In genomic region chr4:158768577-158769174, GRCh38 we compare ENCODE assay signal across 8 cellular contexts. TPM values are rescaled to one million over a fixed set of nuclear protein-coding genes. Genes with fewer than 3 reads are reported as not detected.
DNase-seq lines count a peak whose midpoint lies in the region; ATAC-seq, FAIRE-seq and TF ChIP-seq lines count a peak whose summit lies in the region.

Gene FNIP2, plus strand, starts transcription at chr4:158769026. Its CDS starts 187 bp downstream, at chr4:158769213.

- no peak for FAIRE-seq in HepG2 (lab: Jason Lieb, UNC)

- peak within 1 kb of the TSS; percentile 99 for H3K4me3 Mint-ChIP-seq in activated CD4-positive, alpha-beta T cell treated with anti-CD3 and anti-CD28 coated beads, Interleukin-2, amount 10 ng/mL, durations not matched to agents 7 days and 5 days

- peaks cover 54% of the 10 kb centered on the region for H3K4me1 ChIP-seq in HepG2 (ENCODE audit: insufficient read depth, low read length)

- H3K9me3 Mint-ChIP-seq in activated CD4-positive, alpha-beta T cell treated with anti-CD3 and anti-CD28 coated beads, Interleukin-2, amount 10 ng/mL, durations not matched to agents 7 days and 5 days, result no peaks in the 10 kb centered on the region

- H3K27me3 ChIP-seq in AG04450 (ENCODE audit: control insufficient read depth, insufficient read depth, low read length) (no peaks in the 10 kb centered on the region), HepG2 (ENCODE audit: control insufficient read depth in 1 of 2, insufficient read depth in 2 of 2, low read length in 2 of 2) (no peaks in the 10 kb centered on the region; a peak in 1 of 5 replicates)

- peak within 1 kb of the TSS; percentile 87 for H3K9ac ChIP-seq in HepG2 (ENCODE audit: insufficient read depth, low read depth, low read length)

- H3K27ac ChIP-seq in AG04450 (ENCODE audit: low read depth, low read length) (peak within 1 kb of the TSS; percentile 68), HepG2 (ENCODE audit: extremely low read length, insufficient read depth, low read length) (peak within 1 kb of the TSS; percentile 92)

- intact Hi-C loops in HepG2 (cut with micrococcal nuclease; ENCODE audit: unreplicated experiment), result loop anchor here (1.0 to 5.0 kb wide), 4 partner anchors 38 to 98 kb away; partner anchors contain the start of gene C4orf46

- H3K9me3 ChIP-seq in AG04450 (ENCODE audit: control insufficient read depth, insufficient read depth, low read length) (no peaks in the 10 kb centered on the region), HepG2 (ENCODE audit: low read length) (no peaks in the 10 kb centered on the region)

- POLR2A ChIA-PET in AG04450 (lab: Yijun Ruan, JAX), result interaction anchor here (0.9 kb wide), 1 partner anchor 42 kb away, joined by 4 read pairs; no protein-coding TSS in a partner anchor
- POLR2A ChIA-PET in activated CD4-positive, alpha-beta T cell treated with anti-CD3 and anti-CD28 coated beads, Interleukin-2, amount 10 ng/mL, durations not matched to agents 7 days and 5 days (lab: Charles Lee), result no interaction called here
- POLR2A ChIA-PET in HepG2 (lab: Yijun Ruan, JAX), result interaction anchor here (0.9 to 2.2 kb wide), 5 partner anchors 14 to 83 kb away, joined by 3 to 6 read pairs (median 3); no protein-coding TSS in a partner anchor

- H2AFZ ChIP-seq in HepG2 (ENCODE audit: low read length), result peak within 1 kb of the TSS; percentile 31

- peak; percentile 75 to 91 for TF ChIP-seq POLR2A in HepG2 (IDR thresholded peaks at IDR 0.05; ENCODE audit: insufficient read depth in 1 of 2, low read depth in 2 of 2, low read length in 2 of 2)

- BruUV-seq in HepG2 (replicated peaks; lab: Mats Ljungman, UMichigan), result no TSS peak

- ATAC-seq in GM18868 (IDR thresholded peaks at IDR 0.05; ENCODE audit: unreplicated experiment), result peak; percentile 82
- ATAC-seq in HG03095 (IDR thresholded peaks at IDR 0.05; ENCODE audit: unreplicated experiment), result peak; percentile 82
- peak; percentile 96 for ATAC-seq in HepG2

- no peak; the same call in 1 of the 2 replicates for TF ChIP-seq RAD21 in HepG2 (CRISPR knock-in tag; IDR thresholded peaks at IDR 0.05)

- in situ Hi-C loops in HepG2 (cut with HindIII; ENCODE audit: extremely low pct_ligation_motif_present, low pct_unique_long_range_greater_than_20kb), result no loop called here

- CTCF ChIA-PET in AG04450 (lab: Charles Lee) (no interaction called here), HepG2 (lab: Yijun Ruan, JAX; ENCODE audit: low intra/inter-chr PET ratio, low total read pairs) (no interaction called here)
- CTCF ChIA-PET in activated CD4-positive, alpha-beta T cell treated with anti-CD3 and anti-CD28 coated beads, Interleukin-2, amount 10 ng/mL, durations not matched to agents 7 days and 5 days (lab: Charles Lee), result interaction anchor here (0.9 to 1.7 kb wide), 3 partner anchors 14 to 237 kb away, joined by 3 to 8 read pairs (median 4); no protein-coding TSS in a partner anchor

- DNase-seq in AG04450 (ENCODE audit: low read depth, low spot score), result no peak
- peak; percentile 58 for DNase-seq in NCI-H226
- DNase-seq in activated CD4-positive, alpha-beta T cell treated with anti-CD3 and anti-CD28 coated beads, Interleukin-2, amount 10 ng/mL, durations not matched to agents 7 days and 5 days, result peak; percentile 72
- DNase-seq in dermis blood vessel endothelial cell, result peak; percentile 83
- DNase-seq in HepG2 (ENCODE audit: low spot score), result peak; percentile 56
- peak; percentile 55 for DNase-seq in stimulated activated CD4-positive, alpha-beta T cell treated with anti-CD3 and anti-CD28 coated beads, Interleukin-2, amount 100 ng/mL, for 48 hours

- peak within 1 kb of the TSS; percentile 85 for H3K4me2 ChIP-seq in HepG2 (ENCODE audit: low read depth, low read length)

- H3K4me3 ChIP-seq in AG04450 (ENCODE audit: low read depth, low read length), result peak within 1 kb of the TSS; percentile 83
- peak within 1 kb of the TSS; percentile 91 to 99 (median 92) for H3K4me3 ChIP-seq in HepG2 (replicated peaks in 1 of 3; ENCODE audit: insufficient read depth in 1 of 3, low read depth in 2 of 3, low read length in 3 of 3)

- TF ChIP-seq CTCF in AG04450 (IDR thresholded peaks at IDR 0.05; ENCODE audit: low read depth, low read length) (no peak), HepG2 (CRISPR knock-in tag; IDR thresholded peaks at IDR 0.05) (no peak; the same call in 1 of the 2 replicates)

- peaks cover 4% of the 10 kb centered on the region for H3K27me3 Mint-ChIP-seq in activated CD4-positive, alpha-beta T cell treated with anti-CD3 and anti-CD28 coated beads, Interleukin-2, amount 10 ng/mL, durations not matched to agents 7 days and 5 days

- no peaks in the 10 kb centered on the region for H3K36me3 ChIP-seq in HepG2 (replicated peaks in 1 of 2; ENCODE audit: control insufficient read depth in 1 of 2, insufficient read depth in 2 of 2, low read length in 2 of 2)

- TF ChIP-seq EP300 in HepG2 (IDR thresholded peaks at IDR 0.05; ENCODE audit: low read depth in 2 of 2, low read length in 2 of 2) (no peak), HepG2 (CRISPR knock-in tag; IDR thresholded peaks at IDR 0.05; ENCODE audit: borderline replicate concordance) (no peak)

- H3K79me2 ChIP-seq in HepG2 (ENCODE audit: insufficient read depth, low read length), result peaks cover 45% of the 10 kb centered on the region

- peak within 1 kb of the TSS; percentile 98 for H3K27ac Mint-ChIP-seq in activated CD4-positive, alpha-beta T cell treated with anti-CD3 and anti-CD28 coated beads, Interleukin-2, amount 10 ng/mL, durations not matched to agents 7 days and 5 days

- peaks cover 10% of the 10 kb centered on the region for H3K36me3 Mint-ChIP-seq in activated CD4-positive, alpha-beta T cell treated with anti-CD3 and anti-CD28 coated beads, Interleukin-2, amount 10 ng/mL, durations not matched to agents 7 days and 5 days (ENCODE audit: low read depth)

- WGBS in HepG2 (ENCODE audit: low lambda C conversion rate), result 2% methylated on average over 11 of the region's 85 CpGs

- H3K4me1 Mint-ChIP-seq in activated CD4-positive, alpha-beta T cell treated with anti-CD3 and anti-CD28 coated beads, Interleukin-2, amount 10 ng/mL, durations not matched to agents 7 days and 5 days, result peaks cover 43% of the 10 kb centered on the region

- no peaks in the 10 kb centered on the region; the same call in 1 of the 2 replicates for H4K20me1 ChIP-seq in HepG2 (ENCODE audit: insufficient read depth, low read length)

TF ChIP-seq in HepG2, 621 proteins besides CTCF, POLR2A, EP300 and RAD21 (continues in another document):
- peak; percentile 90 for TF ChIP-seq ZBTB7B (CRISPR knock-in tag; IDR thresholded peaks at IDR 0.05)

RNA-seq across cellular contexts. Expression of gene FNIP2, which starts in this region (rescaled TPM):
- 8.4 and 9.8 TPM in 2 replicates for polyA plus RNA-seq in AG04450 (2011; rRNA removed)
- polyA minus RNA-seq in AG04450 (2011; rRNA and poly(A)+ RNA removed), result 22.5 and 22.8 TPM in 2 replicates
- 10 to 100 TPM; 16.0 to 16.4 TPM for total RNA-seq in activated CD4-positive, alpha-beta T cell treated with anti-CD3 and anti-CD28 coated beads, Interleukin-2, amount 10 ng/mL, durations not matched to agents 7 days and 5 days
- 59.6 and 62.3 TPM in 2 replicates for total RNA-seq in dermis blood vessel endothelial cell
- 15.5 and 21.8 TPM in 2 replicates for total RNA-seq in HepG2 (2016; rRNA removed; fragmentation: Illumina TruSeq; extraction: Trizol)
- total RNA-seq in HepG2 (2016; cell fraction: cytosol; rRNA removed; fragmentation: Illumina TruSeq; extraction: Trizol; ENCODE audit: low read depth), result 3.0 and 4.9 TPM in 2 replicates
- 14.7 and 18.4 TPM in 2 replicates for total RNA-seq in HepG2 (2016; cell fraction: insoluble cytoplasmic fraction; rRNA removed; fragmentation: Illumina TruSeq; extraction: Trizol)
- 10.4 and 11.2 TPM in 2 replicates for total RNA-seq in HepG2 (2016; cell fraction: membrane; rRNA removed; fragmentation: Illumina TruSeq; extraction: Trizol)
- total RNA-seq in HepG2 (2016; cell fraction: nucleus; rRNA removed; fragmentation: Illumina TruSeq; extraction: Trizol), result 22.6 and 22.8 TPM in 2 replicates
- polyA plus RNA-seq in HepG2 (2011; rRNA removed), result 21.0 and 24.0 TPM in 2 replicates
- 15.3 and 25.0 TPM in 2 replicates for polyA plus RNA-seq in HepG2 (2011; cell fraction: cytosol; rRNA removed)
- polyA plus RNA-seq in HepG2 (2011; cell fraction: nucleus; rRNA removed), result 13.4 and 17.1 TPM in 2 replicates
- polyA plus RNA-seq in HepG2 (2012), result 38.7 and 42.8 TPM in 2 replicates
- 0.37 and 0.41 TPM in 2 replicates for polyA plus RNA-seq in HepG2 (2016; cell fraction: cytosol; fragmentation: Illumina TruSeq; extraction: Trizol; ENCODE audit: low read depth)
- polyA plus RNA-seq in HepG2 (2016; cell fraction: insoluble cytoplasmic fraction; fragmentation: Illumina TruSeq; extraction: Trizol; ENCODE audit: low read depth), result 12.9 and 13.3 TPM in 2 replicates
- 2.1 TPM in 2 replicates for polyA plus RNA-seq in HepG2 (2016; cell fraction: membrane; fragmentation: Illumina TruSeq; extraction: Trizol; ENCODE audit: low read depth)
- polyA plus RNA-seq in HepG2 (2016; cell fraction: nucleus; fragmentation: Illumina TruSeq; extraction: Trizol; ENCODE audit: insufficient read depth, low read depth), result 11.3 and 12.9 TPM in 2 replicates
- polyA minus RNA-seq in HepG2 (2011; rRNA and poly(A)+ RNA removed; ENCODE audit: low replicate concordance), result 1.8 and 45.2 TPM in 2 replicates
- 33.4 and 50.0 TPM in 2 replicates for polyA minus RNA-seq in HepG2 (2011; cell fraction: cytosol; rRNA and poly(A)+ RNA removed)
- 74.3 and 82.9 TPM in 2 replicates for polyA minus RNA-seq in HepG2 (2011; cell fraction: nucleus; rRNA and poly(A)+ RNA removed)
